Comparison of ENCODE assay signal across 9 cellular contexts in genomic region chr17:45013021-45013997, GRCh38. TPM values are rescaled to one million over a fixed set of nuclear protein-coding genes. Genes with fewer than 3 reads are reported as not detected.
DNase-seq lines count a peak whose midpoint lies in the region; ATAC-seq and TF ChIP-seq lines count a peak whose summit lies in the region.
"Had no signal": no experiment of that assay in that cellular context is flagged by ENCODE, and none has a peak within 500 bp of the region (broad histone marks: within the 10 kb centered on the region; RNA-seq: fewer than 3 reads in every experiment).

No MANE protein-coding gene starts in this region.

- H3K36me3 Mint-ChIP-seq in WTC11 = no peaks in the 10 kb centered on the region

- no peaks in the 10 kb centered on the region for H3K4me1 ChIP-seq in left lung
- no peaks in the 10 kb centered on the region for H3K4me1 ChIP-seq in aorta (ENCODE audit: control insufficient read depth in 1 of 2, insufficient read depth in 2 of 2, low read length in 2 of 2)

- in situ Hi-C loops in G401 (cut with HindIII; ENCODE audit: low sequenced_read_pairs) = no loop called here

- no peaks in the 10 kb centered on the region for H3K9me3 ChIP-seq in left lung
- no peaks in the 10 kb centered on the region for H3K9me3 ChIP-seq in aorta (ENCODE audit: control insufficient read depth, low read length)

- H3K27ac ChIP-seq in left lung = no peak overlapping the region
- no peak overlapping the region for H3K27ac ChIP-seq in aorta (ENCODE audit: low read depth in 1 of 2, low read length in 2 of 2)

- no peak overlapping the region for H3K4me3 ChIP-seq in left lung
- H3K4me3 ChIP-seq in aorta (ENCODE audit: low read length in 2 of 2) = no peak overlapping the region

- peaks cover 22% of the 10 kb centered on the region for H3K4me1 Mint-ChIP-seq in WTC11

- peaks cover 0 to 19% of the 10 kb centered on the region in 2 donors for H3K27me3 ChIP-seq in left lung
- no peaks in the 10 kb centered on the region for H3K27me3 ChIP-seq in aorta (ENCODE audit: control insufficient read depth in 1 of 2, insufficient read depth in 2 of 2, low read length in 1 of 2)

- no peaks in the 10 kb centered on the region for H3K9me3 Mint-ChIP-seq in WTC11

- H3K27me3 Mint-ChIP-seq in WTC11 (ENCODE audit: low read depth) = peaks cover 12% of the 10 kb centered on the region

- POLR2A ChIA-PET in WTC11 (lab: Charles Lee) = interaction anchor here (0.6 kb wide), 1 partner anchor 195 kb away, joined by 3 read pairs; no protein-coding TSS in a partner anchor

- intact Hi-C loops in Right ventricle myocardium inferior (cut with DNase I) = no loop called here
- intact Hi-C loops in cardiac septum (cut with DNase I) = no loop called here
- intact Hi-C loops in left lung (cut with DNase I) = loop anchor here (10.0 kb wide), 2 partner anchors 99 to 239 kb away; partner anchors contain the start of gene GFAP (in 1 of the 2)
- intact Hi-C loops in aorta (cut with DNase I) = no loop called here

- H3K27ac Mint-ChIP-seq in WTC11 = peak overlapping the region; percentile 21; the same call in 1 of the 2 replicates

- H3K4me3 Mint-ChIP-seq in WTC11 = no peak overlapping the region

- CTCF ChIA-PET in WTC11 (lab: Charles Lee) = interaction anchor here (0.5 to 5.8 kb wide), 19 partner anchors 8 to 877 kb away, joined by 3 to 39 read pairs (median 5); partner anchors contain the start of genes ACBD4 and C1QL1

- 41% methylated on average over 17 of the region's 17 CpGs for WGBS in aorta, 2 donors

- ATAC-seq in Right ventricle myocardium inferior (peak; percentile 82), WTC11 (peak; percentile 57), left lung (peak; percentile 53), aorta (ENCODE audit: low FRiP score) (peak; percentile 43), GM19452 (IDR thresholded peaks at IDR 0.05; ENCODE audit: unreplicated experiment) (no peak)
- ATAC-seq: left colon had no signal

- H3K36me3 ChIP-seq in left lung = no peaks in the 10 kb centered on the region
- no peaks in the 10 kb centered on the region for H3K36me3 ChIP-seq in aorta (ENCODE audit: control insufficient read depth in 1 of 2, insufficient read depth in 2 of 2, low read length in 1 of 2)

- TF ChIP-seq CTCF in WTC11 (IDR thresholded peaks at IDR 0.05) (no peak), left lung (IDR thresholded peaks at IDR 0.05) (no peak)

- DNase-seq in Right ventricle myocardium inferior (ENCODE audit: missing footprints) = no peak
- no peak for DNase-seq in cardiac septum (ENCODE audit: low spot score)
- peak; percentile 27 for DNase-seq in WTC11 (ENCODE audit: low spot score)
- DNase-seq in left lung = no peak
- peak in 1 of 2 donors; percentile 71 for DNase-seq in aorta
- no peak for DNase-seq in SW480 (ENCODE audit: low spot score)
- DNase-seq in G401 (ENCODE audit: low spot score) = no peak
- DNase-seq: left colon had no signal

TF ChIP-seq in WTC11, 78 proteins besides CTCF, POLR2A, EP300 and RAD21 (continues in another document):
- no peak for TF ChIP-seq MYBL2 (CRISPR knock-in tag; IDR thresholded peaks at IDR 0.05)
- no peak for TF ChIP-seq FOXP1 (CRISPR knock-in tag; IDR thresholded peaks at IDR 0.05; ENCODE audit: borderline replicate concordance)
- TF ChIP-seq ZNF317 (CRISPR knock-in tag; IDR thresholded peaks at IDR 0.05; ENCODE audit: borderline replicate concordance, low read depth) = no peak
- no peak for TF ChIP-seq ESRRA (CRISPR knock-in tag; IDR thresholded peaks at IDR 0.05; ENCODE audit: borderline replicate concordance)
- no peak for TF ChIP-seq USF1 (CRISPR knock-in tag; IDR thresholded peaks at IDR 0.05)
- no peak for TF ChIP-seq FOXJ3 (CRISPR knock-in tag; IDR thresholded peaks at IDR 0.05; ENCODE audit: borderline replicate concordance)
- TF ChIP-seq E2F4 (CRISPR knock-in tag; IDR thresholded peaks at IDR 0.05; ENCODE audit: borderline replicate concordance, low read depth) = no peak
- no peak for TF ChIP-seq HMGA2 (CRISPR knock-in tag; IDR thresholded peaks at IDR 0.05)
- no peak for TF ChIP-seq USF2 (CRISPR knock-in tag; IDR thresholded peaks at IDR 0.05)
- no peak for TF ChIP-seq JAZF1 (CRISPR knock-in tag; IDR thresholded peaks at IDR 0.05)
- TF ChIP-seq, protein P1, sequence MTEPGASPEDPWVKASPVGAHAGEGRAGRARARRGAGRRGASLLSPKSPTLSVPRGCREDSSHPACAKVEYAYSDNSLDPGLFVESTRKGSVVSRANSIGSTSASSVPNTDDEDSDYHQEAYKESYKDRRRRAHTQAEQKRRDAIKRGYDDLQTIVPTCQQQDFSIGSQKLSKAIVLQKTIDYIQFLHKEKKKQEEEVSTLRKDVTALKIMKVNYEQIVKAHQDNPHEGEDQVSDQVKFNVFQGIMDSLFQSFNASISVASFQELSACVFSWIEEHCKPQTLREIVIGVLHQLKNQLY (CRISPR knock-in tag; IDR thresholded peaks at IDR 0.05) = no peak
- no peak for TF ChIP-seq JUN (CRISPR knock-in tag; IDR thresholded peaks at IDR 0.05)
- TF ChIP-seq ZNF219 (CRISPR knock-in tag; IDR thresholded peaks at IDR 0.05; ENCODE audit: borderline replicate concordance) = no peak
- TF ChIP-seq, protein P2, sequence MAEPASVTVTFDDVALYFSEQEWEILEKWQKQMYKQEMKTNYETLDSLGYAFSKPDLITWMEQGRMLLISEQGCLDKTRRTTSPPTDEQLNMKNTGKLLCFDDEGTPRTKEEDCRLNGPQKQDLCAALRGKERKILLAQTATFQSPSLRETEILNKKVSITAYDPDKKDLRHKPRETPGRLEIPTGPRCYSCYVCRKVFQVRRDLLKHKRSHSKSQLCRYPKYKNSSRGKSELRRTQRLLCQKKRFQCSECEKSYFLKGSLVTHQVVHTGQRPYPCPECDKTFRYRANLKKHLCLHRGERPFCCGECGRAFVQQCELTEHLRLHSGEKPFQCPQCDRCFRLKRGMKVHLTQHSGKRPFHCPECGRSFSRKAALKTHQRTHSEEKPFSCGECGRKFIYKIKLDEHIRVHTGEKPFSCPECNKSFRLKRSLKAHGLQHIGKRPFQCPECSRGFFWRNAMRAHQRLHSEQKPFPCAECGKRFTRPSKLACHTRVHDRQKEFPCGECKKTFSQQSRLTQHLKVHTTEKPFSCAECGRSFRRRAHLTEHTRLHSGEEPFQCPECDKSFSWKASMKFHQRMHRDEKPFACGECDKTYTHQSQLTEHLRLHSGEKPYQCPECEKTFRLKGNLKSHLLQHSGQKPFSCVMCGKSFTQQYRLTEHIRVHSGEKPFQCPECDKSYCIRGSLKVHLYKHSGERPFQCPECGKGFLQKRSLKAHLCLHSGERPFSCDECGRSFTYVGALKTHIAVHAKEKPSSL (CRISPR knock-in tag; conservative IDR thresholded peaks at IDR 0.05) = no peak
- no peak for TF ChIP-seq SOX15 (CRISPR knock-in tag; IDR thresholded peaks at IDR 0.05)
- TF ChIP-seq PREB (CRISPR knock-in tag; IDR thresholded peaks at IDR 0.05; ENCODE audit: borderline replicate concordance) = no peak
- no peak for TF ChIP-seq ZNF423 (CRISPR knock-in tag; IDR thresholded peaks at IDR 0.05)

RNA-seq across cellular contexts. Expression of gene DCAKD, which starts 38.1 kb away (rescaled TPM):
- total RNA-seq in Right ventricle myocardium inferior (24.2 TPM), cardiac septum (32.1 TPM), WTC11 (2021) (57.7 to 59.2 TPM (median 58.7 TPM) in 3 replicates), left lung (10 to 100 TPM; 20.5 to 30.8 TPM), aorta (10 to 100 TPM; 22.7 to 33.1 TPM)
- 10 to 100 TPM; 14.5 to 20.1 TPM for polyA plus RNA-seq in aorta
- 73.9 and 80.9 TPM in 2 replicates for total RNA-seq in G401 (2014; rRNA removed; shearing (Covaris generic))

RNA-seq across cellular contexts. Expression of gene C1QL1, which starts 45.2 kb away (rescaled TPM):
- total RNA-seq in Right ventricle myocardium inferior (11.3 TPM), cardiac septum (0.97 TPM), WTC11 (2021) (13.4 to 16.8 TPM (median 15.6 TPM) in 3 replicates), left lung (under 1 TPM in 1 of 2 donors, not detected in 1; 0.70 TPM), aorta (1 to 10 TPM in 1 of 2 donors, not detected in 1; 1.3 TPM)
- polyA plus RNA-seq in aorta = not detected
- 68.2 and 84.1 TPM in 2 replicates for total RNA-seq in G401 (2014; rRNA removed; shearing (Covaris generic))

RNA-seq across cellular contexts. Expression of gene NMT1, which starts 47.8 kb away (rescaled TPM):
- 96.0 TPM for total RNA-seq in Right ventricle myocardium inferior
- total RNA-seq in cardiac septum = 74.8 TPM
- total RNA-seq in WTC11 (2021) = 152 to 162 TPM (median 153 TPM) in 3 replicates
- total RNA-seq in left lung = 100 to 1,000 TPM; 123 to 129 TPM
- 100 to 1,000 TPM; 103 to 104 TPM for total RNA-seq in aorta
- 100 to 1,000 TPM in 1 of 2 donors, 10 to 100 TPM in 1; 33.8 to 124 TPM for polyA plus RNA-seq in aorta
- total RNA-seq in G401 (2014; rRNA removed; shearing (Covaris generic)) = 117 and 153 TPM in 2 replicates

Comparison
In these comparisons a context has a peak if more than half of its experiments do, and no peak if none do; other contexts are left out.
1. intact Hi-C loops: an anchor here in left lung (10.0 kb wide); none called in Right ventricle myocardium inferior, cardiac septum and aorta.